8 cellular contexts compared by ENCODE assay signal in genomic region chr4:157075811-157076577, GRCh38. TPM values are rescaled to one million over a fixed set of nuclear protein-coding genes. Genes with fewer than 3 reads are reported as not detected.
DNase-seq lines count a peak whose midpoint lies in the region; ATAC-seq lines count a peak whose summit lies in the region.

TSS of gene GLRB (plus strand) at chr4:157076150. CDS start at chr4:157078025, 1,875 bp downstream.

- ATAC-seq in right cardiac atrium (peak; percentile 88 to 94), HG02759 (IDR thresholded peaks at IDR 0.05; ENCODE audit: unreplicated experiment) (no peak)

- no peaks in the 10 kb centered on the region for H3K4me1 ChIP-seq in right cardiac atrium (ENCODE audit: control insufficient read depth, insufficient read depth, low read length)
- no peaks in the 10 kb centered on the region for H3K4me1 ChIP-seq in rectal smooth muscle tissue (ENCODE audit: control insufficient read depth, insufficient read depth, low read length)

- no peaks in the 10 kb centered on the region for H3K27me3 ChIP-seq in right cardiac atrium (ENCODE audit: control insufficient read depth, insufficient read depth)
- H3K27me3 ChIP-seq in rectal smooth muscle tissue (ENCODE audit: control insufficient read depth, insufficient read depth, low read length) = no peaks in the 10 kb centered on the region

- H3K4me3 ChIP-seq in right cardiac atrium (ENCODE audit: low read length) (peak within 1 kb of the TSS; percentile 58), rectal smooth muscle tissue (ENCODE audit: low read length) (peak within 1 kb of the TSS; percentile 73)

- no peaks in the 10 kb centered on the region for H3K9me3 ChIP-seq in right cardiac atrium (ENCODE audit: control insufficient read depth, low read length)

- no peak within 1 kb of the TSS for H3K9ac ChIP-seq in rectal smooth muscle tissue (ENCODE audit: low read length)

- H3K27ac ChIP-seq in angular gyrus (ENCODE audit: low read depth, low read length) = peak within 1 kb of the TSS; percentile 70
- H3K27ac ChIP-seq in right cardiac atrium (ENCODE audit: low read length) = peak within 1 kb of the TSS; percentile 13
- H3K27ac ChIP-seq in rectal smooth muscle tissue (ENCODE audit: low read depth, low read length) = no peak within 1 kb of the TSS

- DNase-seq in NCI-H2227 (lab: John Stamatoyannopoulos, UW; ENCODE audit: unreplicated experiment) (peak; percentile 56), NCI-H2227 treated with DMSO at 0.1 percent for 48 hours (lab: John Stamatoyannopoulos, UW) (no peak), right cardiac atrium (peak; percentile 20 to 68 (median 60)), GM19238 (ENCODE audit: insufficient read length, low spot score) (no peak), HT-29 (ENCODE audit: low spot score) (no peak)

- intact Hi-C loops in right cardiac atrium (cut with DNase I) = no loop called here

- no peaks in the 10 kb centered on the region for H3K36me3 ChIP-seq in rectal smooth muscle tissue (ENCODE audit: control insufficient read depth, insufficient read depth, low read length)

- under 1% methylated on average over 84 of the region's 84 CpGs for WGBS in right cardiac atrium

RNA-seq across cellular contexts. Expression of gene GLRB, which starts in this region (rescaled TPM):
- 10 to 100 TPM in 3 of 4 donors, 1 to 10 TPM in 1; 10.0 to 16.9 (median 15.8) TPM for total RNA-seq in right cardiac atrium
- polyA plus RNA-seq in right cardiac atrium = 8.4 TPM
- total RNA-seq in HT-29 (2014; rRNA removed; shearing (Covaris generic)) = not detected in 2 replicates

Comparison
In these comparisons a context has a peak if more than half of its experiments do, and no peak if none do; other contexts are left out.
1. RNA of gene GLRB (total RNA-seq): 10.0 to 16.9 TPM in right cardiac atrium; not detected in HT-29; every median in the first group is over 10 times any median in the second.
2. DNase-seq: peak in NCI-H2227 (single experiment) and right cardiac atrium (3 of 3); none in NCI-H2227 treated with DMSO at 0.1 percent for 48 hours (single experiment), GM19238 (single experiment) and HT-29 (single experiment).